ENCODE assay signal across 8 cellular contexts in genomic region chr5:76818844-76819831, GRCh38. TPM values are rescaled to one million over a fixed set of nuclear protein-coding genes. Genes with fewer than 3 reads are reported as not detected.
DNase-seq lines count a peak whose midpoint lies in the region; ATAC-seq and TF ChIP-seq lines count a peak whose summit lies in the region.

F2RL1 (plus strand) TSS chr5:76819030; CDS start chr5:76819183, 153 bp downstream.

- TF ChIP-seq CTCF in ascending aorta (IDR thresholded peaks at IDR 0.05), result no peak
- no peak for TF ChIP-seq CTCF in right atrium auricular region (IDR thresholded peaks at IDR 0.05)
- peak in 1 of 4 experiments; percentile 12 for TF ChIP-seq CTCF in prostate gland (IDR thresholded peaks at IDR 0.05)

- peak; percentile 90 for TF ChIP-seq POLR2A in prostate gland (IDR thresholded peaks at IDR 0.05)

- H3K36me3 ChIP-seq in ascending aorta (no peaks in the 10 kb centered on the region), right atrium auricular region (no peaks in the 10 kb centered on the region), prostate gland (no peaks in the 10 kb centered on the region)

- H3K27me3 ChIP-seq in ascending aorta (no peaks in the 10 kb centered on the region), right atrium auricular region (peaks cover 10 to 12% of the 10 kb centered on the region in 2 donors), prostate gland (replicated peaks; ENCODE audit: insufficient read depth) (no peaks in the 10 kb centered on the region)

- intact Hi-C loops in ascending aorta (cut with DNase I) (no loop called here), prostate gland (cut with DNase I) (no loop called here)

- H3K4me1 ChIP-seq in ascending aorta (peaks cover 0 to 6% of the 10 kb centered on the region in 2 donors), right atrium auricular region (peaks cover 0 to 19% of the 10 kb centered on the region in 2 donors), prostate gland (replicated peaks) (no peaks in the 10 kb centered on the region)

- DNase-seq in DMS 273 (lab: John Stamatoyannopoulos, UW; ENCODE audit: unreplicated experiment) (peak; percentile 83), DMS 273 treated with DMSO at 0.1 percent for 48 hours (lab: John Stamatoyannopoulos, UW) (no peak), T follicular helper cell (ENCODE audit: low read depth) (peak; percentile 44), ascending aorta (ENCODE audit: low spot score in 2 of 2) (peak in 1 of 2 donors; percentile 65), right atrium auricular region (ENCODE audit: low spot score) (peak; percentile 62), prostate gland (ENCODE audit: low spot score) (peak; percentile 85), DMS153 treated with DMSO at 0.1 percent for 48 hours (lab: John Stamatoyannopoulos, UW; ENCODE audit: unreplicated experiment) (no peak)

- peak within 1 kb of the TSS; percentile 46 to 71 for H3K4me3 ChIP-seq in ascending aorta
- H3K4me3 ChIP-seq in right atrium auricular region, result peak within 1 kb of the TSS; percentile 48 to 67
- H3K4me3 ChIP-seq in prostate gland, result peak within 1 kb of the TSS; percentile 51 to 52

- no peaks in the 10 kb centered on the region for H3K9me3 ChIP-seq in ascending aorta
- no peaks in the 10 kb centered on the region for H3K9me3 ChIP-seq in right atrium auricular region
- H3K9me3 ChIP-seq in prostate gland, result no peaks in the 10 kb centered on the region

- ATAC-seq in GM19328 (IDR thresholded peaks at IDR 0.05; ENCODE audit: unreplicated experiment), result no peak

- 1% methylated on average over 44 of the region's 72 CpGs for WGBS in prostate gland

- H3K27ac ChIP-seq in ascending aorta (no peak within 1 kb of the TSS), right atrium auricular region (peak within 1 kb of the TSS; percentile 63 to 64), prostate gland (peak within 1 kb of the TSS; percentile 44 to 53)

RNA-seq across cellular contexts. Expression of gene F2RL1, which starts in this region (rescaled TPM):
- total RNA-seq in ascending aorta, result 0.53 TPM
- total RNA-seq in right atrium auricular region, result 10 to 100 TPM in 1 of 2 donors, 1 to 10 TPM in 1; 3.1 to 10.6 TPM
- 1 to 10 TPM; 4.9 to 7.8 TPM for total RNA-seq in prostate gland

Comparison
In these comparisons a context has a peak if more than half of its experiments do, and no peak if none do; other contexts are left out.
1. DNase-seq: peak in DMS 273 (single experiment), T follicular helper cell (single experiment), right atrium auricular region (single experiment) and prostate gland (single experiment); none in DMS 273 treated with DMSO at 0.1 percent for 48 hours (single experiment) and DMS153 treated with DMSO at 0.1 percent for 48 hours (single experiment).
2. H3K27ac ChIP-seq: peak in right atrium auricular region (2 of 2) and prostate gland (2 of 2); none in ascending aorta (0 of 2).
3. Peak in every context shown above with its lines, with median percentiles within 50 percentile points of each other: H3K4me3 ChIP-seq.